18 cellular contexts compared by ENCODE assay signal in the genomic region with DNA sequence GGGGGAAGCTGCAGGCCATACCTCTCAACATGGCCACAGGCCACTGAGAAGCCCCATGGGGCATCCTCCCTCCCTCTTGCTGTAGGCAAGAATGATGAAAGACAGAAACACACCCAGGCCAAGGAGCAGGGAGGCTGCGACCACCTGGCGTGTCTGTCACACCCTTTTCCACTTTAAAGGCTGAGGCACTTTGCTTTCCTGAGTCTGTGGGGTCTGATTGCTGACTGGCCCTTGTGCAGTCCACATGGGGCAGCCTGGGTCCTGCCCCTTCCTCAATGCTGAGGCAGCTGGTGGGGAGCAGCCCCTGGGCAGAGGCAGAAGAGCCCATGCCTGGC. TPM values are rescaled to one million over a fixed set of nuclear protein-coding genes. Genes with fewer than 3 reads are reported as not detected.
A peak's percentile ranks its signal among the peaks of the same experiment; 100 is the strongest.
DNase-seq lines count a peak whose midpoint lies in the region; ATAC-seq and TF ChIP-seq lines count a peak whose summit lies in the region.
"Had no signal": no experiment of that assay in that cellular context is flagged by ENCODE, and none has a peak within 500 bp of the region (broad histone marks: within the 10 kb centered on the region; RNA-seq: fewer than 3 reads in every experiment).

No MANE protein-coding gene starts in this region.

- POLR2A ChIA-PET in WTC11 (lab: Charles Lee): no interaction called here

- H3K36me3 ChIP-seq in gastroesophageal sphincter (peaks cover 0 to 74% of the 10 kb centered on the region in 2 donors), stomach (peaks cover 24 to 77% (median 61%) of the 10 kb centered on the region in 4 donors)

- intact Hi-C loops in stomach (cut with DNase I; ENCODE audit: low total_unique reads): no loop called here
- intact Hi-C loops in Calu3 (cut with micrococcal nuclease; ENCODE audit: unreplicated experiment): no loop called here

- no TSS peak for BruUV-seq in Calu3 (replicated peaks; lab: Mats Ljungman, UMichigan)

- H3K36me3 Mint-ChIP-seq in activated naive CD4-positive, alpha-beta T cell treated with anti-CD3 and anti-CD28 coated beads, Interleukin-2, amount 10 ng/mL, durations not matched to agents 7 days and 5 days: peaks cover 65% of the 10 kb centered on the region
- H3K36me3 Mint-ChIP-seq in WTC11 (no peaks in the 10 kb centered on the region), Calu3 (ENCODE audit: insufficient read depth, unreplicated experiment) (no peaks in the 10 kb centered on the region)
- H3K36me3 Mint-ChIP-seq: IgD-negative memory B cell had no signal

- ATAC-seq in WTC11: no peak
- ATAC-seq in gastroesophageal sphincter: no peak

- no peaks in the 10 kb centered on the region for H3K9me3 Mint-ChIP-seq in activated naive CD4-positive, alpha-beta T cell treated with anti-CD3 and anti-CD28 coated beads, Interleukin-2, amount 10 ng/mL, durations not matched to agents 7 days and 5 days
- H3K9me3 Mint-ChIP-seq in WTC11 (no peaks in the 10 kb centered on the region), Calu3 (ENCODE audit: low read depth, unreplicated experiment) (no peaks in the 10 kb centered on the region)
- H3K9me3 Mint-ChIP-seq: IgD-negative memory B cell had no signal

- peak overlapping the region in 3 of 4 donors; percentile 51 to 90 (median 88) for H3K27ac ChIP-seq in gastroesophageal sphincter
- peak overlapping the region in 4 of 5 donors; percentile 80 to 88 (median 84) for H3K27ac ChIP-seq in stomach
- H3K27ac ChIP-seq: epithelial cell of prostate had no signal

- TF ChIP-seq POLR2A in gastroesophageal sphincter (IDR thresholded peaks at IDR 0.05) (no peak), stomach (IDR thresholded peaks at IDR 0.05) (no peak)

- H3K4me1 ChIP-seq in gastroesophageal sphincter (peaks cover 0 to 100% (median 32%) of the 10 kb centered on the region in 3 donors), stomach (peaks cover 34 to 87% (median 64%) of the 10 kb centered on the region in 4 donors)

- no peak for TF ChIP-seq EP300 in gastroesophageal sphincter (IDR thresholded peaks at IDR 0.05)
- no peak for TF ChIP-seq EP300 in stomach (IDR thresholded peaks at IDR 0.05)

- TF ChIP-seq CTCF in WTC11 (IDR thresholded peaks at IDR 0.05) (no peak), gastroesophageal sphincter (IDR thresholded peaks at IDR 0.05) (no peak), stomach (IDR thresholded peaks at IDR 0.05) (no peak), Calu3 (IDR thresholded peaks at IDR 0.05; ENCODE audit: unreplicated experiment) (no peak)

- CTCF ChIA-PET in activated naive CD4-positive, alpha-beta T cell treated with anti-CD3 and anti-CD28 coated beads, Interleukin-2, amount 10 ng/mL, durations not matched to agents 7 days and 5 days (lab: Charles Lee): interaction anchor here (1.1 kb wide), 1 partner anchor 177 kb away, joined by 3 read pairs; no protein-coding TSS in a partner anchor
- CTCF ChIA-PET in WTC11 (lab: Charles Lee) (no interaction called here), Calu3 (lab: Charles Lee) (no interaction called here)

- H3K27ac Mint-ChIP-seq in activated naive CD4-positive, alpha-beta T cell treated with anti-CD3 and anti-CD28 coated beads, Interleukin-2, amount 10 ng/mL, durations not matched to agents 7 days and 5 days: peak overlapping the region; percentile 86
- H3K27ac Mint-ChIP-seq in WTC11 (peak overlapping the region; percentile 53; the same call in 1 of the 2 replicates), Calu3 (ENCODE audit: unreplicated experiment) (no peak overlapping the region)

- no peak overlapping the region for H3K4me3 Mint-ChIP-seq in activated naive CD4-positive, alpha-beta T cell treated with anti-CD3 and anti-CD28 coated beads, Interleukin-2, amount 10 ng/mL, durations not matched to agents 7 days and 5 days
- H3K4me3 Mint-ChIP-seq in WTC11 (no peak overlapping the region), Calu3 (ENCODE audit: low read depth, unreplicated experiment) (no peak overlapping the region)

- H3K27me3 Mint-ChIP-seq in activated naive CD4-positive, alpha-beta T cell treated with anti-CD3 and anti-CD28 coated beads, Interleukin-2, amount 10 ng/mL, durations not matched to agents 7 days and 5 days: no peaks in the 10 kb centered on the region
- H3K27me3 Mint-ChIP-seq in WTC11 (ENCODE audit: low read depth): no peaks in the 10 kb centered on the region
- no peaks in the 10 kb centered on the region for H3K27me3 Mint-ChIP-seq in Calu3 (ENCODE audit: unreplicated experiment)
- H3K27me3 Mint-ChIP-seq: IgD-negative memory B cell had no signal

- 73% methylated on average over 2 of the region's 2 CpGs; no CpG with 5 or more reads in 1 of the 2 donors for WGBS in gastroesophageal sphincter (ENCODE audit: low coverage in 1 of 2), 2 donors
- 52 to 86% (median 77%) methylated on average over 2 of the region's 2 CpGs; no CpG with 5 or more reads in 1 of the 5 donors for WGBS in stomach, 5 donors

- no peaks in the 10 kb centered on the region for H3K27me3 ChIP-seq in gastroesophageal sphincter
- no peaks in the 10 kb centered on the region for H3K27me3 ChIP-seq in stomach
- H3K27me3 ChIP-seq: tibial nerve had no signal

- H3K9me3 ChIP-seq in gastroesophageal sphincter (no peaks in the 10 kb centered on the region), stomach (no peaks in the 10 kb centered on the region)
- H3K9me3 ChIP-seq: tibial nerve had no signal

- H3K4me3 ChIP-seq in gastroesophageal sphincter (no peak overlapping the region), stomach (no peak overlapping the region)
- H3K4me3 ChIP-seq: tibial nerve had no signal

- H3K4me1 Mint-ChIP-seq in activated naive CD4-positive, alpha-beta T cell treated with anti-CD3 and anti-CD28 coated beads, Interleukin-2, amount 10 ng/mL, durations not matched to agents 7 days and 5 days: peaks cover 95% of the 10 kb centered on the region
- peaks cover 3% of the 10 kb centered on the region; the same call in 1 of the 2 replicates for H3K4me1 Mint-ChIP-seq in WTC11
- H3K4me1 Mint-ChIP-seq in Calu3 (ENCODE audit: low read depth, unreplicated experiment): peaks cover 9% of the 10 kb centered on the region

- no peak for DNase-seq in activated naive CD4-positive, alpha-beta T cell treated with anti-CD3 and anti-CD28 coated beads, Interleukin-2, amount 10 ng/mL, durations not matched to agents 7 days and 5 days
- DNase-seq in activated naive CD4-positive, alpha-beta T cell treated with Interleukin-2 at 50 U/mL for 16 hours: no peak
- DNase-seq in WTC11 (ENCODE audit: low spot score) (no peak), stomach (no peak), NCI-H2196 (lab: John Stamatoyannopoulos, UW; ENCODE audit: unreplicated experiment) (no peak), Calu3 (no peak), anterior cingulate cortex (lab: John Stamatoyannopoulos, UW) (no peak)
- DNase-seq: GF-D8; NCI-H2171 treated with DMSO at 0.1 percent for 48 hours; NK-92 treated with Interleukin-12 subunit alpha and Interleukin-12 subunit beta, amount 100 ng/mL, for 24 hours; posterior cingulate gyrus; SIG-M5; stimulated activated CD4-positive, alpha-beta T cell treated with anti-CD3 and anti-CD28 coated beads, Interleukin-15, amount 100 ng/mL, for 24 hours had no signal

TF ChIP-seq in WTC11, 78 proteins besides CTCF, POLR2A, EP300 and RAD21 (continues in another document):
- no peak for TF ChIP-seq NFATC4 (CRISPR knock-in tag; IDR thresholded peaks at IDR 0.05)
- TF ChIP-seq CDX4 (CRISPR knock-in tag; IDR thresholded peaks at IDR 0.05; ENCODE audit: borderline replicate concordance): no peak
- no peak for TF ChIP-seq USF2 (CRISPR knock-in tag; IDR thresholded peaks at IDR 0.05)
- no peak for TF ChIP-seq RORB (CRISPR knock-in tag; IDR thresholded peaks at IDR 0.05)
- TF ChIP-seq ZBTB43 (CRISPR knock-in tag; IDR thresholded peaks at IDR 0.05): no peak
- no peak for TF ChIP-seq FOXP1 (CRISPR knock-in tag; IDR thresholded peaks at IDR 0.05; ENCODE audit: borderline replicate concordance)

RNA-seq across cellular contexts. Expression of gene TMEM204, which starts 8.7 kb away (rescaled TPM):
- total RNA-seq in WTC11 (2021) (0.18 to 0.35 TPM (median 0.30 TPM) in 3 replicates), gastroesophageal sphincter (10 to 100 TPM; 28.6 to 48.2 (median 36.6) TPM), stomach (10 to 100 TPM in 3 of 5 donors, 1 to 10 TPM in 2; 2.7 to 45.8 (median 15.2) TPM), Calu3 (2022) (not detected in 2 replicates)
- polyA plus RNA-seq in stomach: 10 to 100 TPM; 10.2 to 20.5 (median 19.9) TPM

RNA-seq across cellular contexts. Expression of gene TELO2, which starts 49.0 kb away (rescaled TPM):
- total RNA-seq in WTC11 (2021): 67.8 to 86.7 TPM (median 71.6 TPM) in 3 replicates
- 10 to 100 TPM; 10.9 to 33.9 (median 20.8) TPM for total RNA-seq in gastroesophageal sphincter
- total RNA-seq in stomach: 100 to 1,000 TPM in 2 of 5 donors, 10 to 100 TPM in 3; 23.5 to 107 (median 29.8) TPM
- polyA plus RNA-seq in stomach: 10 to 100 TPM; 12.4 to 53.6 (median 34.4) TPM
- 84.9 and 85.4 TPM in 2 replicates for total RNA-seq in Calu3 (2022)

RNA-seq across cellular contexts. Expression of gene PTX4, which starts 53.4 kb away (rescaled TPM):
- total RNA-seq in WTC11 (2021) (0.16 to 0.26 TPM (median 0.18 TPM) in 3 replicates), gastroesophageal sphincter (under 1 TPM in 1 of 4 donors, not detected in 3; 0.40 TPM), stomach (not detected), Calu3 (2022) (not detected in 2 replicates)
- polyA plus RNA-seq in stomach: not detected
- total RNA-seq: cerebellum, tibial nerve had no signal
- polyA plus RNA-seq: IgD-negative memory B cell had no signal
